Comparison of ENCODE assay signal across 9 cellular contexts in genomic region chr11:76151561-76152085, GRCh38. TPM values are rescaled to one million over a fixed set of nuclear protein-coding genes. Genes with fewer than 3 reads are reported as not detected.
DNase-seq lines count a peak whose midpoint lies in the region; ATAC-seq and TF ChIP-seq lines count a peak whose summit lies in the region.
"Had no signal": no experiment of that assay in that cellular context is flagged by ENCODE, and none has a peak within 500 bp of the region (broad histone marks: within the 10 kb centered on the region; RNA-seq: fewer than 3 reads in every experiment).

No MANE protein-coding gene starts in this region.

- no peak for TF ChIP-seq POLR2A in breast epithelium (IDR thresholded peaks at IDR 0.05)
- no peak for TF ChIP-seq POLR2A in transverse colon (IDR thresholded peaks at IDR 0.05)

- WGBS in mammary epithelial cell (ENCODE audit: low coverage, missing lambda C conversion rate): 62% methylated on average over 4 of the region's 5 CpGs
- WGBS in transverse colon (ENCODE audit: low coverage in 1 of 2), 2 donors: 68 to 73% methylated on average over 4 to 5 of the region's 5 CpGs

- H3K36me3 Mint-ChIP-seq in glutamatergic neuron (ENCODE audit: unreplicated experiment): no peaks in the 10 kb centered on the region

- H3K36me3 ChIP-seq in mammary epithelial cell (ENCODE audit: insufficient read depth, low read length): no peaks in the 10 kb centered on the region
- H3K36me3 ChIP-seq in breast epithelium: no peaks in the 10 kb centered on the region
- H3K36me3 ChIP-seq in OCI-LY1 (ENCODE audit: insufficient read depth, low read length): no peaks in the 10 kb centered on the region
- H3K36me3 ChIP-seq in transverse colon: no peaks in the 10 kb centered on the region

- CTCF ChIA-PET in mammary epithelial cell (lab: Charles Lee; ENCODE audit: low non-redundant PET): interaction anchor here (0.7 to 1.1 kb wide), 2 partner anchors 255 to 349 kb away, joined by 5 read pairs; no protein-coding TSS in a partner anchor

- H3K9me2 ChIP-seq in OCI-LY1 (ENCODE audit: low read depth, low read length): no peaks in the 10 kb centered on the region

- H4K20me1 ChIP-seq in mammary epithelial cell (ENCODE audit: insufficient read depth, low read length): no peaks in the 10 kb centered on the region
- H4K20me1 ChIP-seq in OCI-LY1 (ENCODE audit: insufficient read depth, low read length): no peaks in the 10 kb centered on the region

- no peak for TF ChIP-seq EP300 in transverse colon (IDR thresholded peaks at IDR 0.05; ENCODE audit: low read depth)

- no peak for ATAC-seq in HG03025 (IDR thresholded peaks at IDR 0.05; ENCODE audit: low FRiP score, unreplicated experiment)
- no peak for ATAC-seq in GM19351 (IDR thresholded peaks at IDR 0.05; ENCODE audit: unreplicated experiment)

- in situ Hi-C loops in mammary epithelial cell (cut with MboI; ENCODE audit: low sequenced_read_pairs in 2 of 2) (loop anchor here in 1 of 2 donors (5.0 kb wide), 1 partner anchor 249 kb away; no protein-coding TSS in a partner anchor), transverse colon (cut with MboI; ENCODE audit: low pct_ligation_motif_present in 1 of 4, low pct_unique_long_range_greater_than_20kb in 1 of 4, low sequenced_read_pairs in 3 of 4) (loop anchor here (5.0 to 10.0 kb wide), 2 partner anchors 254 to 257 kb away; no protein-coding TSS in a partner anchor)

- no peak for TF ChIP-seq CTCF in mammary epithelial cell (conservative IDR thresholded peaks at IDR 0.05 in 1 of 2, IDR thresholded peaks at IDR 0.05 in 1 of 2; ENCODE audit: extremely low read depth in 1 of 2, insufficient read depth in 1 of 2, low read depth in 1 of 2, low read length in 2 of 2)
- TF ChIP-seq CTCF in breast epithelium (IDR thresholded peaks at IDR 0.05): no peak
- TF ChIP-seq CTCF in OCI-LY1 (IDR thresholded peaks at IDR 0.05; ENCODE audit: low read length): no peak
- no peak for TF ChIP-seq CTCF in glutamatergic neuron (IDR thresholded peaks at IDR 0.05; ENCODE audit: partially characterized antibody, unreplicated experiment)
- TF ChIP-seq CTCF in transverse colon (IDR thresholded peaks at IDR 0.05): no peak

- no peak for DNase-seq in mammary epithelial cell
- no peak for DNase-seq in breast epithelium (ENCODE audit: low spot score in 2 of 2)
- no peak for DNase-seq in glutamatergic neuron
- DNase-seq in transverse colon: peak; percentile 26
- no peak for DNase-seq in D341Med (ENCODE audit: low spot score)
- DNase-seq: NCI-H2171 treated with DMSO at 0.1 percent for 48 hours had no signal

- H3K27me3 ChIP-seq in mammary epithelial cell (ENCODE audit: insufficient read depth, low read length) (no peaks in the 10 kb centered on the region), breast epithelium (no peaks in the 10 kb centered on the region), OCI-LY1 (ENCODE audit: insufficient read depth, low read length) (peaks cover 5% of the 10 kb centered on the region; the same call in 1 of the 2 replicates), transverse colon (no peaks in the 10 kb centered on the region)

- peaks cover 10% of the 10 kb centered on the region for H3K4me1 Mint-ChIP-seq in glutamatergic neuron (ENCODE audit: low read depth, unreplicated experiment)

- H3K4me3 ChIP-seq in mammary epithelial cell (replicated peaks in 1 of 3; ENCODE audit: insufficient read depth in 1 of 3, low read depth in 2 of 3, low read length in 3 of 3) (no peak overlapping the region), breast epithelium (peak overlapping the region in 1 of 3 donors; percentile 58), OCI-LY1 (ENCODE audit: low read depth, low read length, poor library complexity, severe bottlenecking) (peak overlapping the region; percentile 31), transverse colon (no peak overlapping the region)

- H3K27ac Mint-ChIP-seq in glutamatergic neuron (ENCODE audit: unreplicated experiment): no peak overlapping the region

- H3K4me2 ChIP-seq in mammary epithelial cell (ENCODE audit: insufficient read depth, low read depth, low read length) (peak overlapping the region; percentile 86), OCI-LY1 (ENCODE audit: low read length) (peak overlapping the region; percentile 67)

- peak overlapping the region; percentile 62 for H3K4me3 Mint-ChIP-seq in glutamatergic neuron (ENCODE audit: unreplicated experiment)

- peaks cover 3% of the 10 kb centered on the region for H3K9me3 Mint-ChIP-seq in glutamatergic neuron (ENCODE audit: unreplicated experiment)

- intact Hi-C loops in mammary epithelial cell (cut with micrococcal nuclease) (loop anchor here (1.0 to 10.0 kb wide), 6 partner anchors 55 to 604 kb away; partner anchors contain the start of gene WNT11), breast epithelium (cut with DNase I; ENCODE audit: low total_unique reads) (loop anchor here (2.0 to 5.0 kb wide), 2 partner anchors 35 to 249 kb away; no protein-coding TSS in a partner anchor), transverse colon (cut with DNase I; ENCODE audit: low total_unique reads) (loop anchor here (1.0 kb wide), 1 partner anchor 253 kb away; no protein-coding TSS in a partner anchor)

- H2AFZ ChIP-seq in mammary epithelial cell (ENCODE audit: low read depth, low read length) (peak overlapping the region; percentile 91), OCI-LY1 (ENCODE audit: low read length) (peak overlapping the region; percentile 98)

- H3K9ac ChIP-seq in mammary epithelial cell (ENCODE audit: insufficient read depth, low read length) (no peak overlapping the region), OCI-LY1 (ENCODE audit: low read length) (peak overlapping the region; percentile 49; the same call in 1 of the 2 replicates)

- H3K27ac ChIP-seq in mammary epithelial cell (ENCODE audit: insufficient read depth, low read depth, low read length) (no peak overlapping the region), breast epithelium (peak overlapping the region in 1 of 2 donors; percentile 22), OCI-LY1 (ENCODE audit: low read depth, low read length, poor library complexity, severe bottlenecking) (no peak overlapping the region), transverse colon (peak overlapping the region in 3 of 4 donors; percentile 17 to 90 (median 83))

- H3K4me1 ChIP-seq in mammary epithelial cell (ENCODE audit: insufficient read depth, low read length): peaks cover 3% of the 10 kb centered on the region
- no peaks in the 10 kb centered on the region for H3K4me1 ChIP-seq in breast epithelium
- peaks cover 33% of the 10 kb centered on the region for H3K4me1 ChIP-seq in OCI-LY1 (ENCODE audit: insufficient read depth, low read length, severe bottlenecking)
- peaks cover 13 to 53% (median 37%) of the 10 kb centered on the region in 4 donors for H3K4me1 ChIP-seq in transverse colon

- peaks cover 10% of the 10 kb centered on the region for H3K27me3 Mint-ChIP-seq in glutamatergic neuron (ENCODE audit: unreplicated experiment)

- H3K9me3 ChIP-seq in mammary epithelial cell (replicated peaks; ENCODE audit: insufficient read depth, low read length) (no peaks in the 10 kb centered on the region), breast epithelium (no peaks in the 10 kb centered on the region), OCI-LY1 (ENCODE audit: low read length) (no peaks in the 10 kb centered on the region), transverse colon (no peaks in the 10 kb centered on the region)

- H3K79me2 ChIP-seq in mammary epithelial cell (ENCODE audit: insufficient read depth, low read length): no peaks in the 10 kb centered on the region
- H3K79me2 ChIP-seq in OCI-LY1 (ENCODE audit: insufficient read depth, low read length): no peaks in the 10 kb centered on the region

- dilution Hi-C loops in mammary epithelial cell (cut with HindIII; ENCODE audit: low sequenced_read_pairs): loop anchor here (5.0 to 25.0 kb wide), 2 partner anchors 46 to 239 kb away; no protein-coding TSS in a partner anchor

- no TSS peak for BruUV-seq in mammary epithelial cell (replicated peaks; lab: Mats Ljungman, UMichigan)

- H3F3A ChIP-seq in OCI-LY1 (ENCODE audit: insufficient read depth, low read length): no peaks in the 10 kb centered on the region

RNA-seq across cellular contexts. Expression of gene WNT11, which starts 54.7 kb away (rescaled TPM):
- total RNA-seq in mammary epithelial cell: under 1 TPM in 1 of 2 donors, not detected in 1; 0.17 TPM
- not detected for polyA plus RNA-seq in mammary epithelial cell
- polyA minus RNA-seq in mammary epithelial cell: not detected
- total RNA-seq in breast epithelium: 10 to 100 TPM in 2 of 3 donors, 1 to 10 TPM in 1; 7.0 to 70.6 (median 17.7) TPM
- total RNA-seq in glutamatergic neuron (ENCODE audit: unreplicated experiment): 0.37 TPM
- 10 to 100 TPM in 2 of 4 donors, 1 to 10 TPM in 2; 2.4 to 14.6 (median 9.9) TPM for total RNA-seq in transverse colon

Comparison
In these comparisons a context has a peak if more than half of its experiments do, and no peak if none do; other contexts are left out.
1. H3K27ac ChIP-seq: peak in transverse colon (3 of 4); none in mammary epithelial cell (single experiment) and OCI-LY1 (single experiment).